Comparison of ENCODE assay signal across 24 cellular contexts in genomic region chr6:28765978-28766351, GRCh38.
DNase-seq lines count a peak whose midpoint lies in the region; ATAC-seq and TF ChIP-seq lines count a peak whose summit lies in the region.
"Had no signal": no experiment of that assay in that cellular context is flagged by ENCODE, and none has a peak within 500 bp of the region (broad histone marks: within the 10 kb centered on the region; RNA-seq: fewer than 3 reads in every experiment).

No MANE protein-coding gene starts in this region.

- 1 to 2% methylated on average over 13 of the region's 13 CpGs for WGBS in heart right ventricle, 2 donors

- peak in 1 of 2 donors; percentile 70 for DNase-seq in cardiac muscle cell (ENCODE audit: low read depth in 1 of 2, low spot score in 1 of 2)
- no peak for DNase-seq in heart right ventricle
- DNase-seq in CD14-positive monocyte (ENCODE audit: low spot score): no peak
- DNase-seq in activated T-cell treated with anti-CD3 and anti-CD28 coated beads, Interleukin-2, amount 50 U/mL, for 24 hours: no peak
- DNase-seq in stimulated activated CD4-positive, alpha-beta T cell treated with anti-CD3 and anti-CD28 coated beads, Interleukin-12 subunit alpha, Interleukin-12 subunit beta, amount 100 ng/mL, for 4 hours: no peak
- DNase-seq: activated B cell treated with CpG ODN at 0.5 μM for 24 hours; activated CD4-positive, alpha-beta memory T cell treated with anti-CD3 and anti-CD28 coated beads for 36 hours; activated gamma-delta T cell; cortex of kidney; DMS 273 treated with DMSO at 0.1 percent for 48 hours; GDM1; immature natural killer cell; left ventricle myocardium superior; NCI-H1105 treated with DMSO at 0.1 percent for 48 hours; NCI-H2029 treated with DMSO at 0.1 percent for 48 hours; NCI-H226; sigmoid colon; substantia nigra had no signal

- H3K27me3 ChIP-seq in cardiac muscle cell: peaks cover 78% of the 10 kb centered on the region
- H3K27me3 ChIP-seq in heart right ventricle: peaks cover 15 to 100% (median 98%) of the 10 kb centered on the region in 7 donors
- peaks cover 95% of the 10 kb centered on the region for H3K27me3 ChIP-seq in iPS-18a (ENCODE audit: control insufficient read depth, insufficient read depth, low read length)

- peaks cover 14% of the 10 kb centered on the region for H3K4me1 ChIP-seq in cardiac muscle cell (ENCODE audit: low read depth)
- no peaks in the 10 kb centered on the region for H3K4me1 ChIP-seq in heart right ventricle
- H3K4me1 ChIP-seq in iPS-18a (ENCODE audit: control insufficient read depth, low read depth, low read length): peaks cover 50% of the 10 kb centered on the region
- H3K4me1 ChIP-seq: BLaER1 treated with 17β-estradiol and CSF1 and Interleukin-3, amounts not matched to agents 10 nM and 100 nM; sigmoid colon; SJSA1 had no signal

- peak overlapping the region in 1 of 2 donors; percentile 82 for H3K4me3 Mint-ChIP-seq in CD14-positive monocyte
- H3K4me3 Mint-ChIP-seq in activated T-cell treated with anti-CD3 and anti-CD28 coated beads, Interleukin-2, amount 50 U/mL, for 24 hours: no peak overlapping the region
- H3K4me3 Mint-ChIP-seq: activated B cell treated with CpG ODN at 0.5 μM for 24 hours; activated CD4-positive, alpha-beta memory T cell treated with anti-CD3 and anti-CD28 coated beads for 36 hours; immature natural killer cell had no signal

- no peak overlapping the region for H3K27ac ChIP-seq in cardiac muscle cell
- H3K27ac ChIP-seq in heart right ventricle: no peak overlapping the region
- no peak overlapping the region for H3K27ac ChIP-seq in iPS-18a (ENCODE audit: low read length)
- H3K27ac ChIP-seq: BLaER1 treated with 17β-estradiol and CSF1 and Interleukin-3, amounts not matched to agents 10 nM and 100 nM; sigmoid colon; SJSA1 had no signal

- peaks cover 71 to 86% (median 75%) of the 10 kb centered on the region in 3 donors for H3K27me3 Mint-ChIP-seq in CD14-positive monocyte (ENCODE audit: low read depth in 3 of 3)
- peaks cover 91% of the 10 kb centered on the region for H3K27me3 Mint-ChIP-seq in activated T-cell treated with anti-CD3 and anti-CD28 coated beads, Interleukin-2, amount 50 U/mL, for 24 hours

- peaks cover 0 to 8% of the 10 kb centered on the region in 2 donors for H3K36me3 Mint-ChIP-seq in CD14-positive monocyte
- no peaks in the 10 kb centered on the region for H3K36me3 Mint-ChIP-seq in activated T-cell treated with anti-CD3 and anti-CD28 coated beads, Interleukin-2, amount 50 U/mL, for 24 hours (ENCODE audit: low read depth)

- H3K36me3 ChIP-seq in cardiac muscle cell (no peaks in the 10 kb centered on the region), heart right ventricle (no peaks in the 10 kb centered on the region), iPS-18a (ENCODE audit: control insufficient read depth, low read depth, low read length) (no peaks in the 10 kb centered on the region)
- H3K36me3 ChIP-seq: BLaER1 treated with 17β-estradiol and CSF1 and Interleukin-3, amounts not matched to agents 10 nM and 100 nM; sigmoid colon; SJSA1 had no signal

- H3K9me3 ChIP-seq in cardiac muscle cell (ENCODE audit: low read depth): no peaks in the 10 kb centered on the region
- peaks cover 0 to 8% (median 0%) of the 10 kb centered on the region in 11 donors for H3K9me3 ChIP-seq in heart right ventricle
- no peaks in the 10 kb centered on the region for H3K9me3 ChIP-seq in iPS-18a (ENCODE audit: control insufficient read depth, low read depth, low read length)
- H3K9me3 ChIP-seq: SJSA1 had no signal

- intact Hi-C loops in heart right ventricle (cut with DNase I) (no loop called here), CD14-positive monocyte (cut with micrococcal nuclease) (no loop called here)

- no peaks in the 10 kb centered on the region for H3K4me1 Mint-ChIP-seq in CD14-positive monocyte
- no peaks in the 10 kb centered on the region for H3K4me1 Mint-ChIP-seq in activated T-cell treated with anti-CD3 and anti-CD28 coated beads, Interleukin-2, amount 50 U/mL, for 24 hours (ENCODE audit: low read depth)
- H3K4me1 Mint-ChIP-seq: activated B cell treated with CpG ODN at 0.5 μM for 24 hours, immature natural killer cell had no signal

- H3K27ac Mint-ChIP-seq in CD14-positive monocyte: no peak overlapping the region
- no peak overlapping the region for H3K27ac Mint-ChIP-seq in activated T-cell treated with anti-CD3 and anti-CD28 coated beads, Interleukin-2, amount 50 U/mL, for 24 hours
- H3K27ac Mint-ChIP-seq: activated B cell treated with CpG ODN at 0.5 μM for 24 hours; activated CD4-positive, alpha-beta memory T cell treated with anti-CD3 and anti-CD28 coated beads for 36 hours; immature natural killer cell had no signal

- H3K4me3 ChIP-seq in cardiac muscle cell (peak overlapping the region; percentile 5), heart right ventricle (no peak overlapping the region), iPS-18a (ENCODE audit: low read length) (peak overlapping the region; percentile 64)
- H3K4me3 ChIP-seq: BLaER1 treated with 17β-estradiol and CSF1 and Interleukin-3, amounts not matched to agents 10 nM and 100 nM; sigmoid colon; SJSA1 had no signal

- peaks cover 10 to 62% (median 44%) of the 10 kb centered on the region in 7 donors for H3K9me3 Mint-ChIP-seq in CD14-positive monocyte
- peaks cover 9% of the 10 kb centered on the region for H3K9me3 Mint-ChIP-seq in activated T-cell treated with anti-CD3 and anti-CD28 coated beads, Interleukin-2, amount 50 U/mL, for 24 hours
- H3K9me3 Mint-ChIP-seq: activated B cell treated with CpG ODN at 0.5 μM for 24 hours had no signal

- no peak for ATAC-seq in heart right ventricle
- no peak for ATAC-seq in HG02981 (IDR thresholded peaks at IDR 0.05; ENCODE audit: unreplicated experiment)
- ATAC-seq: HepG2, left ventricle myocardium superior had no signal

- no peak overlapping the region for H3K9ac ChIP-seq in iPS-18a (ENCODE audit: low read length)
- H3K9ac ChIP-seq: BLaER1 treated with 17β-estradiol and CSF1 and Interleukin-3, amounts not matched to agents 10 nM and 100 nM had no signal

- no peak for TF ChIP-seq CTCF in cardiac muscle cell (IDR thresholded peaks at IDR 0.05; ENCODE audit: low read depth, low read length)
- TF ChIP-seq CTCF in heart right ventricle (IDR thresholded peaks at IDR 0.05): no peak
- TF ChIP-seq CTCF in CD14-positive monocyte (IDR thresholded peaks at IDR 0.05): no peak

TF ChIP-seq in PFSK-1, 5 proteins besides CTCF, POLR2A, EP300 and RAD21:
- TF ChIP-seq POLR2AphosphoS5 (IDR thresholded peaks at IDR 0.05; ENCODE audit: low read depth, low read length) (no peak), REST (IDR thresholded peaks at IDR 0.05; ENCODE audit: insufficient read depth in 1 of 2, low read depth in 2 of 2, low read length in 2 of 2) (peak; percentile 44 to 90; a peak in 3 of 4 replicates), FOXP2 (optimal IDR thresholded peaks at IDR 0.05; ENCODE audit: borderline replicate concordance, extremely low read depth, extremely low read length, insufficient read depth) (no peak)

Comparison
In these comparisons a context has a peak if more than half of its experiments do, and no peak if none do; other contexts are left out.
1. H3K4me3 ChIP-seq: peak in cardiac muscle cell (single experiment) and iPS-18a (single experiment); none in heart right ventricle (0 of 10).